Comparison of ENCODE assay signal across 1 cellular context in the genomic region with DNA sequence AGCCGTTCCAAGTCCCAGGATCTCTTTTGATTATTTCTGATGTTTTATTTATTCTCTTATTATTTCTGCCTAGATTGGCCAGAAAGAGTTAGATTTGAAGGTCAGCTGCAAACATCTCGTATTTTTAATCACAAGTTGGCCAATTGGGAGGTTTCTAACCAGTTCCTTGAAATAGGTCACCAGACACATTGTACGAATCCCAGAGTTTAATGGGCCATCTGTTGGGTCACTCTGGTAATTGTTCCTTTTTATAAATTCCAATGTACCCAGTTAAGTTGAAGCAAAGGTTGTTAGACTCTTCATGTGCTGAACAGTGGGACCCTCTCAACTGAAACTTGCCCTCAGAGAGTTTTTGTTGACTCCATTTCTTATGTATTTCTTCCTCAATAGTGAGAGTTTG.
TF ChIP-seq lines count a peak whose summit lies in the region.

No MANE protein-coding gene starts in this region.

TF ChIP-seq in GM12878, 131 proteins besides CTCF, POLR2A, EP300 and RAD21 (continued from another document):
- TF ChIP-seq ZNF687 (IDR thresholded peaks at IDR 0.05) = no peak
- no peak for TF ChIP-seq ASH2L (IDR thresholded peaks at IDR 0.05; ENCODE audit: borderline replicate concordance, low read depth)
- TF ChIP-seq, protein P1, sequence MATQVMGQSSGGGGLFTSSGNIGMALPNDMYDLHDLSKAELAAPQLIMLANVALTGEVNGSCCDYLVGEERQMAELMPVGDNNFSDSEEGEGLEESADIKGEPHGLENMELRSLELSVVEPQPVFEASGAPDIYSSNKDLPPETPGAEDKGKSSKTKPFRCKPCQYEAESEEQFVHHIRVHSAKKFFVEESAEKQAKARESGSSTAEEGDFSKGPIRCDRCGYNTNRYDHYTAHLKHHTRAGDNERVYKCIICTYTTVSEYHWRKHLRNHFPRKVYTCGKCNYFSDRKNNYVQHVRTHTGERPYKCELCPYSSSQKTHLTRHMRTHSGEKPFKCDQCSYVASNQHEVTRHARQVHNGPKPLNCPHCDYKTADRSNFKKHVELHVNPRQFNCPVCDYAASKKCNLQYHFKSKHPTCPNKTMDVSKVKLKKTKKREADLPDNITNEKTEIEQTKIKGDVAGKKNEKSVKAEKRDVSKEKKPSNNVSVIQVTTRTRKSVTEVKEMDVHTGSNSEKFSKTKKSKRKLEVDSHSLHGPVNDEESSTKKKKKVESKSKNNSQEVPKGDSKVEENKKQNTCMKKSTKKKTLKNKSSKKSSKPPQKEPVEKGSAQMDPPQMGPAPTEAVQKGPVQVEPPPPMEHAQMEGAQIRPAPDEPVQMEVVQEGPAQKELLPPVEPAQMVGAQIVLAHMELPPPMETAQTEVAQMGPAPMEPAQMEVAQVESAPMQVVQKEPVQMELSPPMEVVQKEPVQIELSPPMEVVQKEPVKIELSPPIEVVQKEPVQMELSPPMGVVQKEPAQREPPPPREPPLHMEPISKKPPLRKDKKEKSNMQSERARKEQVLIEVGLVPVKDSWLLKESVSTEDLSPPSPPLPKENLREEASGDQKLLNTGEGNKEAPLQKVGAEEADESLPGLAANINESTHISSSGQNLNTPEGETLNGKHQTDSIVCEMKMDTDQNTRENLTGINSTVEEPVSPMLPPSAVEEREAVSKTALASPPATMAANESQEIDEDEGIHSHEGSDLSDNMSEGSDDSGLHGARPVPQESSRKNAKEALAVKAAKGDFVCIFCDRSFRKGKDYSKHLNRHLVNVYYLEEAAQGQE (IDR thresholded peaks at IDR 0.05; ENCODE audit: low read depth, low read length) = no peak
- TF ChIP-seq IRF4 (IDR thresholded peaks at IDR 0.05; ENCODE audit: low read depth, low read length) = no peak
- no peak for TF ChIP-seq RELA (IDR thresholded peaks at IDR 0.05; ENCODE audit: borderline replicate concordance, partially characterized antibody)
